ENCODE assay signal across 8 cellular contexts in genomic region chrX:140817943-140818342, GRCh38.
DNase-seq lines count a peak whose midpoint lies in the region; ATAC-seq, FAIRE-seq and TF ChIP-seq lines count a peak whose summit lies in the region.

No MANE protein-coding gene starts in this region.

- H3K9me3 ChIP-seq in HCT116 (ENCODE audit: control insufficient read depth in 1 of 2, insufficient read depth in 1 of 2, low read depth in 1 of 2, low read length in 2 of 2), result no peaks in the 10 kb centered on the region
- no peaks in the 10 kb centered on the region for H3K9me3 ChIP-seq in SU-DHL-6 (ENCODE audit: insufficient read depth, low read length)
- no peaks in the 10 kb centered on the region for H3K9me3 ChIP-seq in keratinocyte (ENCODE audit: control insufficient read depth, low read depth, low read length)
- no peaks in the 10 kb centered on the region for H3K9me3 ChIP-seq in small intestine (ENCODE audit: control insufficient read depth, low read depth)

- no peak overlapping the region for H3K27ac Mint-ChIP-seq in effector memory CD8-positive, alpha-beta T cell

- no peaks in the 10 kb centered on the region for H3K36me3 ChIP-seq in HCT116 (ENCODE audit: control insufficient read depth in 1 of 2, insufficient read depth in 2 of 2, low read length in 2 of 2)
- no peaks in the 10 kb centered on the region for H3K36me3 ChIP-seq in SU-DHL-6 (ENCODE audit: low read length)
- no peaks in the 10 kb centered on the region for H3K36me3 ChIP-seq in keratinocyte (ENCODE audit: control insufficient read depth in 2 of 2, extremely low read depth in 1 of 2, insufficient read depth in 2 of 2, low read length in 2 of 2)
- no peaks in the 10 kb centered on the region for H3K36me3 ChIP-seq in small intestine (ENCODE audit: control insufficient read depth in 2 of 2, insufficient read depth in 2 of 2, low read length in 2 of 2)

- no TSS peak for BruUV-seq in HCT116 (replicated peaks; lab: Mats Ljungman, UMichigan)

- RAD21 ChIA-PET in HCT116 (lab: Charles Lee; ENCODE audit: low non-redundant PET in 1 of 2, low total read pairs in 2 of 2, uncharacterized antibody in 2 of 2, unreplicated experiment in 2 of 2), result no interaction called here

- intact Hi-C loops in HCT116 (cut with micrococcal nuclease), result no loop called here

- no peak overlapping the region for H3K4me3 Mint-ChIP-seq in effector memory CD8-positive, alpha-beta T cell

- TF ChIP-seq POLR2A in HCT116 (IDR thresholded peaks at IDR 0.05; ENCODE audit: borderline replicate concordance, extremely low read depth, insufficient read depth, insufficient read length), result no peak

- no peaks in the 10 kb centered on the region for H4K20me1 ChIP-seq in HCT116 (ENCODE audit: insufficient read depth)
- H4K20me1 ChIP-seq in SU-DHL-6 (ENCODE audit: low read depth, low read length), result no peaks in the 10 kb centered on the region
- H4K20me1 ChIP-seq in keratinocyte (ENCODE audit: control insufficient read depth, extremely low read depth, insufficient read depth, low read length), result no peaks in the 10 kb centered on the region

- TF ChIP-seq RAD21 in HCT116 (IDR thresholded peaks at IDR 0.05; ENCODE audit: low read depth), result no peak

- DNase-seq in AG20443 (ENCODE audit: low spot score), result peak; percentile 14
- DNase-seq in HCT116 (ENCODE audit: low read depth, low spot score), result no peak
- no peak for DNase-seq in keratinocyte (ENCODE audit: low read depth, low spot score)
- DNase-seq in HPDE6-E6E7 (ENCODE audit: extremely low spot score), result no peak
- no peak for DNase-seq in effector memory CD8-positive, alpha-beta T cell
- DNase-seq in ecto neural progenitor cell (ENCODE audit: low spot score), result no peak
- DNase-seq in small intestine, result no peak

- H3F3A ChIP-seq in SU-DHL-6 (ENCODE audit: insufficient read depth), result no peaks in the 10 kb centered on the region

- FAIRE-seq in keratinocyte (lab: Jason Lieb, UNC), result no peak
- FAIRE-seq in small intestine (lab: Jason Lieb, UNC), result no peak

- peak in 2 of 3 experiments; percentile 21 to 43; a peak in 3 of 6 replicates for TF ChIP-seq CTCF in HCT116 (IDR thresholded peaks at IDR 0.05 in 2 of 3, conservative IDR thresholded peaks at IDR 0.05 in 1 of 3; ENCODE audit: borderline replicate concordance in 1 of 3, insufficient read depth in 1 of 3, low read depth in 2 of 3, low read length in 2 of 3)
- TF ChIP-seq CTCF in SU-DHL-6 (IDR thresholded peaks at IDR 0.05; ENCODE audit: insufficient read depth, low read length, poor library complexity, severe bottlenecking), result peak; percentile 24
- peak in 2 of 3 experiments; percentile 32 to 54 for TF ChIP-seq CTCF in keratinocyte (optimal IDR thresholded peaks at IDR 0.05 in 1 of 3, IDR thresholded peaks at IDR 0.05 in 1 of 3, conservative IDR thresholded peaks at IDR 0.05 in 1 of 3; ENCODE audit: extremely low read depth in 1 of 3, insufficient read depth in 2 of 3, low read length in 3 of 3)

- no peaks in the 10 kb centered on the region for H3K9me1 ChIP-seq in keratinocyte (ENCODE audit: control insufficient read depth, extremely low read depth, insufficient read depth, low read length)

- no peaks in the 10 kb centered on the region for H3K4me1 Mint-ChIP-seq in effector memory CD8-positive, alpha-beta T cell (ENCODE audit: low read depth in 2 of 2)

- WGBS in small intestine, 3 donors, result 28 to 39% (median 38%) methylated on average over 6 of the region's 6 CpGs

- H3K4me1 ChIP-seq in HCT116 (ENCODE audit: control insufficient read depth in 1 of 2, insufficient read depth in 2 of 2, low read length in 2 of 2), result no peaks in the 10 kb centered on the region
- H3K4me1 ChIP-seq in keratinocyte (ENCODE audit: control insufficient read depth, extremely low read depth, insufficient read depth, low read length), result peaks cover 5% of the 10 kb centered on the region
- no peaks in the 10 kb centered on the region for H3K4me1 ChIP-seq in small intestine (ENCODE audit: control insufficient read depth in 2 of 2, insufficient read depth in 1 of 2, low read depth in 1 of 2, low read length in 1 of 2)

- ATAC-seq in HCT116, result no peak
- ATAC-seq in effector memory CD8-positive, alpha-beta T cell (replicated peaks), result no peak

- no peak overlapping the region for H3K4me2 ChIP-seq in HCT116 (ENCODE audit: low read length)
- no peak overlapping the region for H3K4me2 ChIP-seq in SU-DHL-6 (ENCODE audit: low read depth, low read length, poor library complexity, severe bottlenecking)
- H3K4me2 ChIP-seq in keratinocyte (ENCODE audit: control insufficient read depth, extremely low read depth, insufficient read depth, low read depth, low read length), result no peak overlapping the region

- H3K9me2 ChIP-seq in HCT116 (ENCODE audit: insufficient read depth), result no peaks in the 10 kb centered on the region
- H3K9me2 ChIP-seq in SU-DHL-6 (replicated peaks; ENCODE audit: insufficient read depth, low read length), result no peaks in the 10 kb centered on the region

- H2AFZ ChIP-seq in HCT116 (ENCODE audit: low read depth, low read length, poor library complexity, severe bottlenecking), result no peak overlapping the region
- H2AFZ ChIP-seq in SU-DHL-6 (ENCODE audit: low read depth, low read length, severe bottlenecking), result no peak overlapping the region
- H2AFZ ChIP-seq in keratinocyte (ENCODE audit: control insufficient read depth, low read length), result no peak overlapping the region

- no peaks in the 10 kb centered on the region for H3K27me3 Mint-ChIP-seq in effector memory CD8-positive, alpha-beta T cell

- peaks cover 0 to 1% of the 10 kb centered on the region in 2 donors for H3K9me3 Mint-ChIP-seq in effector memory CD8-positive, alpha-beta T cell

- POLR2A ChIA-PET in HCT116 (lab: Charles Lee), result no interaction called here

- dilution Hi-C loops in keratinocyte (cut with MboI; ENCODE audit: extremely low pct_ligation_motif_present, low sequenced_read_pairs), result no loop called here

- CTCF ChIA-PET in HCT116 (lab: Charles Lee), result no interaction called here

- H3K27me3 ChIP-seq in HCT116 (ENCODE audit: insufficient read depth, low read length) (no peaks in the 10 kb centered on the region), SU-DHL-6 (ENCODE audit: low read length) (no peaks in the 10 kb centered on the region), keratinocyte (ENCODE audit: control insufficient read depth, extremely low read depth, insufficient read depth, low read length) (no peaks in the 10 kb centered on the region), small intestine (ENCODE audit: control insufficient read depth in 2 of 2, insufficient read depth in 2 of 2, low read length in 2 of 2) (no peaks in the 10 kb centered on the region)

- H3K27ac ChIP-seq in HCT116 (ENCODE audit: low read depth, low read length) (no peak overlapping the region), SU-DHL-6 (ENCODE audit: low read depth, low read length) (no peak overlapping the region), keratinocyte (ENCODE audit: control insufficient read depth, insufficient read depth, low read length) (no peak overlapping the region), small intestine (ENCODE audit: low read depth in 1 of 2, low read length in 1 of 2) (no peak overlapping the region)

- no peak overlapping the region for H3K9ac ChIP-seq in HCT116 (ENCODE audit: low read length)
- H3K9ac ChIP-seq in SU-DHL-6 (ENCODE audit: low read length), result no peak overlapping the region
- no peak overlapping the region for H3K9ac ChIP-seq in keratinocyte (ENCODE audit: control insufficient read depth, extremely low read depth, insufficient read depth, low read length)

- no peaks in the 10 kb centered on the region for H3K36me3 Mint-ChIP-seq in effector memory CD8-positive, alpha-beta T cell (ENCODE audit: insufficient read depth)

- H3K4me3 ChIP-seq in HCT116 (replicated peaks in 1 of 2; ENCODE audit: low read depth in 1 of 2, low read length in 2 of 2) (no peak overlapping the region), SU-DHL-6 (ENCODE audit: insufficient read depth, low read length, poor library complexity, severe bottlenecking) (no peak overlapping the region), keratinocyte (ENCODE audit: control insufficient read depth in 2 of 3, extremely low read depth in 1 of 3, insufficient read depth in 2 of 3, low read depth in 1 of 3, low read length in 3 of 3) (no peak overlapping the region), small intestine (ENCODE audit: low read depth in 1 of 2, low read length in 2 of 2) (no peak overlapping the region)

- H3K79me2 ChIP-seq in HCT116 (ENCODE audit: insufficient read depth, low read length) (no peaks in the 10 kb centered on the region), SU-DHL-6 (ENCODE audit: insufficient read depth, low read length) (no peaks in the 10 kb centered on the region), keratinocyte (ENCODE audit: control insufficient read depth, insufficient read depth, low read length) (no peaks in the 10 kb centered on the region)

TF ChIP-seq in HCT116, 20 proteins besides CTCF, POLR2A, EP300 and RAD21:
- TF ChIP-seq ZNF274 (IDR thresholded peaks at IDR 0.05; ENCODE audit: low read depth, low read length) (no peak), ELF1 (IDR thresholded peaks at IDR 0.05; ENCODE audit: borderline replicate concordance, low read depth) (no peak), MAX (IDR thresholded peaks at IDR 0.05) (no peak), SIN3A (IDR thresholded peaks at IDR 0.05; ENCODE audit: low read depth) (no peak), JUND (IDR thresholded peaks at IDR 0.05) (no peak), FOSL1 (IDR thresholded peaks at IDR 0.05; ENCODE audit: low read depth) (no peak), YY1 (IDR thresholded peaks at IDR 0.05; ENCODE audit: extremely low read depth, insufficient replicate concordance, low read depth, low read length) (no peak), SP1 (IDR thresholded peaks at IDR 0.05; ENCODE audit: low read depth) (no peak), EZH2phosphoT487 (IDR thresholded peaks at IDR 0.05; ENCODE audit: borderline replicate concordance) (no peak), EZH2 (IDR thresholded peaks at IDR 0.05) (no peak)
